In genomic region chr1:191528275-191528674, GRCh38 we compare ENCODE assay signal across 2 cellular contexts.
TF ChIP-seq lines count a peak whose summit lies in the region.

No MANE protein-coding gene starts in this region.

TF ChIP-seq in HCT116, 20 proteins besides CTCF, POLR2A, EP300 and RAD21:
- no peak for TF ChIP-seq ZNF274 (IDR thresholded peaks at IDR 0.05; ENCODE audit: low read depth, low read length)
- no peak for TF ChIP-seq EZH2 (IDR thresholded peaks at IDR 0.05)
- no peak for TF ChIP-seq ZFX (IDR thresholded peaks at IDR 0.05)
- TF ChIP-seq, protein P1, sequence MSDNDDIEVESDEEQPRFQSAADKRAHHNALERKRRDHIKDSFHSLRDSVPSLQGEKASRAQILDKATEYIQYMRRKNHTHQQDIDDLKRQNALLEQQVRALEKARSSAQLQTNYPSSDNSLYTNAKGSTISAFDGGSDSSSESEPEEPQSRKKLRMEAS (IDR thresholded peaks at IDR 0.05) = no peak
- no peak for TF ChIP-seq EGR1 (IDR thresholded peaks at IDR 0.05; ENCODE audit: low read depth)
- no peak for TF ChIP-seq JUND (IDR thresholded peaks at IDR 0.05)
- no peak for TF ChIP-seq SRF (IDR thresholded peaks at IDR 0.05; ENCODE audit: low read depth)
- TF ChIP-seq TCF7L2 (IDR thresholded peaks at IDR 0.05; ENCODE audit: borderline replicate concordance, extremely low read depth, insufficient read depth, insufficient read length) = no peak
- no peak for TF ChIP-seq ATF3 (IDR thresholded peaks at IDR 0.05)
- TF ChIP-seq SIN3A (IDR thresholded peaks at IDR 0.05; ENCODE audit: low read depth) = no peak
- no peak for TF ChIP-seq SP1 (IDR thresholded peaks at IDR 0.05; ENCODE audit: low read depth)
- TF ChIP-seq, protein P2, sequence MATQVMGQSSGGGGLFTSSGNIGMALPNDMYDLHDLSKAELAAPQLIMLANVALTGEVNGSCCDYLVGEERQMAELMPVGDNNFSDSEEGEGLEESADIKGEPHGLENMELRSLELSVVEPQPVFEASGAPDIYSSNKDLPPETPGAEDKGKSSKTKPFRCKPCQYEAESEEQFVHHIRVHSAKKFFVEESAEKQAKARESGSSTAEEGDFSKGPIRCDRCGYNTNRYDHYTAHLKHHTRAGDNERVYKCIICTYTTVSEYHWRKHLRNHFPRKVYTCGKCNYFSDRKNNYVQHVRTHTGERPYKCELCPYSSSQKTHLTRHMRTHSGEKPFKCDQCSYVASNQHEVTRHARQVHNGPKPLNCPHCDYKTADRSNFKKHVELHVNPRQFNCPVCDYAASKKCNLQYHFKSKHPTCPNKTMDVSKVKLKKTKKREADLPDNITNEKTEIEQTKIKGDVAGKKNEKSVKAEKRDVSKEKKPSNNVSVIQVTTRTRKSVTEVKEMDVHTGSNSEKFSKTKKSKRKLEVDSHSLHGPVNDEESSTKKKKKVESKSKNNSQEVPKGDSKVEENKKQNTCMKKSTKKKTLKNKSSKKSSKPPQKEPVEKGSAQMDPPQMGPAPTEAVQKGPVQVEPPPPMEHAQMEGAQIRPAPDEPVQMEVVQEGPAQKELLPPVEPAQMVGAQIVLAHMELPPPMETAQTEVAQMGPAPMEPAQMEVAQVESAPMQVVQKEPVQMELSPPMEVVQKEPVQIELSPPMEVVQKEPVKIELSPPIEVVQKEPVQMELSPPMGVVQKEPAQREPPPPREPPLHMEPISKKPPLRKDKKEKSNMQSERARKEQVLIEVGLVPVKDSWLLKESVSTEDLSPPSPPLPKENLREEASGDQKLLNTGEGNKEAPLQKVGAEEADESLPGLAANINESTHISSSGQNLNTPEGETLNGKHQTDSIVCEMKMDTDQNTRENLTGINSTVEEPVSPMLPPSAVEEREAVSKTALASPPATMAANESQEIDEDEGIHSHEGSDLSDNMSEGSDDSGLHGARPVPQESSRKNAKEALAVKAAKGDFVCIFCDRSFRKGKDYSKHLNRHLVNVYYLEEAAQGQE (IDR thresholded peaks at IDR 0.05; ENCODE audit: low read depth) = no peak
- TF ChIP-seq EZH2phosphoT487 (IDR thresholded peaks at IDR 0.05; ENCODE audit: borderline replicate concordance) = no peak
- TF ChIP-seq CBX3 (IDR thresholded peaks at IDR 0.05; ENCODE audit: low read depth) = no peak
- no peak for TF ChIP-seq POLR2AphosphoS5 (IDR thresholded peaks at IDR 0.05; ENCODE audit: low read depth, low read length)
- TF ChIP-seq YY1 (IDR thresholded peaks at IDR 0.05; ENCODE audit: extremely low read depth, insufficient replicate concordance, low read depth, low read length) = no peak
- no peak for TF ChIP-seq CEBPB (IDR thresholded peaks at IDR 0.05; ENCODE audit: low read depth)
- TF ChIP-seq FOSL1 (IDR thresholded peaks at IDR 0.05; ENCODE audit: low read depth) = no peak

TF ChIP-seq in H1, 55 proteins besides CTCF, POLR2A, EP300 and RAD21:
- no peak for TF ChIP-seq EZH2 (IDR thresholded peaks at IDR 0.05; ENCODE audit: low read depth, low read length, severe bottlenecking)
- TF ChIP-seq MAFK (IDR thresholded peaks at IDR 0.05; ENCODE audit: low read depth, low read length) = no peak
- no peak for TF ChIP-seq RNF2 (IDR thresholded peaks at IDR 0.05; ENCODE audit: borderline replicate concordance, low read depth, low read length, missing control alignments, poor library complexity, severe bottlenecking)
- no peak for TF ChIP-seq SIX5 (IDR thresholded peaks at IDR 0.05; ENCODE audit: low read depth, low read length)
- TF ChIP-seq KDM5A (IDR thresholded peaks at IDR 0.05; ENCODE audit: low read length) = no peak
- no peak for TF ChIP-seq SP4 (IDR thresholded peaks at IDR 0.05; ENCODE audit: low read length)
- no peak for TF ChIP-seq CHD1 (IDR thresholded peaks at IDR 0.05; ENCODE audit: low read depth, low read length)
- no peak for TF ChIP-seq NANOG (IDR thresholded peaks at IDR 0.05; ENCODE audit: insufficient read depth, low read depth, low read length, poor library complexity, severe bottlenecking)
- TF ChIP-seq SIRT6 (IDR thresholded peaks at IDR 0.05; ENCODE audit: low read length) = no peak
- TF ChIP-seq KDM1A (IDR thresholded peaks at IDR 0.05; ENCODE audit: borderline replicate concordance, low read length) = no peak
- TF ChIP-seq SAP30 (IDR thresholded peaks at IDR 0.05; ENCODE audit: insufficient read depth, insufficient replicate concordance, low read length) = no peak
- no peak for TF ChIP-seq USF2 (IDR thresholded peaks at IDR 0.05; ENCODE audit: low read length)
- TF ChIP-seq ZNF274 (IDR thresholded peaks at IDR 0.05; ENCODE audit: borderline replicate concordance, extremely low read depth, low read length) = no peak
- no peak for TF ChIP-seq FOSL1 (IDR thresholded peaks at IDR 0.05; ENCODE audit: insufficient read depth, low read depth, low read length)
- TF ChIP-seq ASH2L (IDR thresholded peaks at IDR 0.05; ENCODE audit: low read length) = no peak
- TF ChIP-seq YY1 (IDR thresholded peaks at IDR 0.05; ENCODE audit: low read depth, low read length) = no peak
- TF ChIP-seq JUND (IDR thresholded peaks at IDR 0.05; ENCODE audit: low read length) = no peak
- TF ChIP-seq GTF2F1 (IDR thresholded peaks at IDR 0.05; ENCODE audit: borderline replicate concordance, low read depth, low read length) = no peak
- TF ChIP-seq RFX5 (IDR thresholded peaks at IDR 0.05; ENCODE audit: borderline replicate concordance, low read depth, low read length) = no peak
- TF ChIP-seq BACH1 (IDR thresholded peaks at IDR 0.05; ENCODE audit: low read length) = no peak
